ENCODE assay signal across 1 cellular context in the genomic region with DNA sequence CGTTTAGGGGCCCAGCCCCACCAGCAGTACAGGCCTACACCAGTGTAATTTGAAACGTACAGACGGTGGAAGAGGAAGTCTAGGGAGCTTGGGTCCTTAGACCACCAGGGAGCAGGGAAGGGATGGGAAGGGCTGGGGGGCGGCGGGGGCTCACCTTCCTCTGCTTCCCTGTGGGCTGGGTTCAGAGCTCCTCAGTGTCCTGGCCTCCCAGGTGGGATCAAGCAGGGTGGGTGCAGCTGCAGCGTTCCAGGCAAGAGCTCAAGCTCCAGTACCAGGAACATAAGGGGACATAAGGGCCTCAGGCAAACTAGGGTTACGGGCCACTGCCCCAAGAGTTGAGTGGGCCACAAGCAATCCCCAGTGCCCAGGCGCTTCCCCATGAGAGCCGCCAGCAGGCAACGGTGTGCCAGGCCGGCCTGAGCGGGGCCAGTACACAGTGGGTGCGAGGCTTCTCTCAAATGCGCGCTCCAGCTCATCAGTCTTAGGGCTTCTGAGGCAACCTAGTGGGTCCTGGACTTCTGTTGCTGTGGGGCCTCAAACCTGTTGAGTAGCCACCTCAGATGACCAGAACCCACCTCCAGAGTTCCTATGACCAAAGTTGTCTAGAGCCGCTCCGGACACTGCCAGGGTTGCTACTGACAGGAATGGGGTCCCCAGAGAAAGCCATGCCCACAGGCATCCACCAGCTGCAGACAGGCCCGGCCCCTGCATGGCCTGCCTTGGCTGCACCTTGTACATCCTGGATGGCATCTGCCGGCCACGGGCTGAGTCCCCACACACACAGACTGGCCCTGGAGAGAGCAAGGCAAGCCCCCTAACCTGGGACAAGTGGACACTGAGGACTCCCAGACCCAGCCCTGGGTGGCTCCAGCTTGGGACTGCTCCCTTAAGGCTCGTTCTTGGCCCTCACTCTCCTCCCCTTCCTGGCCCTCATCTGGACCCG.
TF ChIP-seq lines count a peak whose summit lies in the region.

No MANE protein-coding gene starts in this region.

TF ChIP-seq in HepG2, 621 proteins besides CTCF, POLR2A, EP300 and RAD21:
- 0 out of 2 replicates have a peak, but pooled peaks have one; percentile 11 for TF ChIP-seq POLR2AphosphoS5 (IDR thresholded peaks at IDR 0.05; ENCODE audit: low read depth, low read length)
- peak; percentile 95 for TF ChIP-seq AGO2 (optimal IDR thresholded peaks at IDR 0.05; ENCODE audit: low read depth, low read length)
- TF ChIP-seq ZNF564 (CRISPR knock-in tag; IDR thresholded peaks at IDR 0.05) = no peak
- no peak for TF ChIP-seq RXRB (CRISPR knock-in tag; IDR thresholded peaks at IDR 0.05; ENCODE audit: borderline replicate concordance)
- no peak for TF ChIP-seq NONO (IDR thresholded peaks at IDR 0.05)
- peak; percentile 53; the same call in 1 of the 2 replicates for TF ChIP-seq NONO (CRISPR knock-in tag; conservative IDR thresholded peaks at IDR 0.05)
- TF ChIP-seq, protein P1, sequence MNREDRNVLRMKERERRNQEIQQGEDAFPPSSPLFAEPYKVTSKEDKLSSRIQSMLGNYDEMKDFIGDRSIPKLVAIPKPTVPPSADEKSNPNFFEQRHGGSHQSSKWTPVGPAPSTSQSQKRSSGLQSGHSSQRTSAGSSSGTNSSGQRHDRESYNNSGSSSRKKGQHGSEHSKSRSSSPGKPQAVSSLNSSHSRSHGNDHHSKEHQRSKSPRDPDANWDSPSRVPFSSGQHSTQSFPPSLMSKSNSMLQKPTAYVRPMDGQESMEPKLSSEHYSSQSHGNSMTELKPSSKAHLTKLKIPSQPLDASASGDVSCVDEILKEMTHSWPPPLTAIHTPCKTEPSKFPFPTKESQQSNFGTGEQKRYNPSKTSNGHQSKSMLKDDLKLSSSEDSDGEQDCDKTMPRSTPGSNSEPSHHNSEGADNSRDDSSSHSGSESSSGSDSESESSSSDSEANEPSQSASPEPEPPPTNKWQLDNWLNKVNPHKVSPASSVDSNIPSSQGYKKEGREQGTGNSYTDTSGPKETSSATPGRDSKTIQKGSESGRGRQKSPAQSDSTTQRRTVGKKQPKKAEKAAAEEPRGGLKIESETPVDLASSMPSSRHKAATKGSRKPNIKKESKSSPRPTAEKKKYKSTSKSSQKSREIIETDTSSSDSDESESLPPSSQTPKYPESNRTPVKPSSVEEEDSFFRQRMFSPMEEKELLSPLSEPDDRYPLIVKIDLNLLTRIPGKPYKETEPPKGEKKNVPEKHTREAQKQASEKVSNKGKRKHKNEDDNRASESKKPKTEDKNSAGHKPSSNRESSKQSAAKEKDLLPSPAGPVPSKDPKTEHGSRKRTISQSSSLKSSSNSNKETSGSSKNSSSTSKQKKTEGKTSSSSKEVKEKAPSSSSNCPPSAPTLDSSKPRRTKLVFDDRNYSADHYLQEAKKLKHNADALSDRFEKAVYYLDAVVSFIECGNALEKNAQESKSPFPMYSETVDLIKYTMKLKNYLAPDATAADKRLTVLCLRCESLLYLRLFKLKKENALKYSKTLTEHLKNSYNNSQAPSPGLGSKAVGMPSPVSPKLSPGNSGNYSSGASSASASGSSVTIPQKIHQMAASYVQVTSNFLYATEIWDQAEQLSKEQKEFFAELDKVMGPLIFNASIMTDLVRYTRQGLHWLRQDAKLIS (CRISPR knock-in tag; IDR thresholded peaks at IDR 0.05) = no peak
- TF ChIP-seq, protein P2, sequence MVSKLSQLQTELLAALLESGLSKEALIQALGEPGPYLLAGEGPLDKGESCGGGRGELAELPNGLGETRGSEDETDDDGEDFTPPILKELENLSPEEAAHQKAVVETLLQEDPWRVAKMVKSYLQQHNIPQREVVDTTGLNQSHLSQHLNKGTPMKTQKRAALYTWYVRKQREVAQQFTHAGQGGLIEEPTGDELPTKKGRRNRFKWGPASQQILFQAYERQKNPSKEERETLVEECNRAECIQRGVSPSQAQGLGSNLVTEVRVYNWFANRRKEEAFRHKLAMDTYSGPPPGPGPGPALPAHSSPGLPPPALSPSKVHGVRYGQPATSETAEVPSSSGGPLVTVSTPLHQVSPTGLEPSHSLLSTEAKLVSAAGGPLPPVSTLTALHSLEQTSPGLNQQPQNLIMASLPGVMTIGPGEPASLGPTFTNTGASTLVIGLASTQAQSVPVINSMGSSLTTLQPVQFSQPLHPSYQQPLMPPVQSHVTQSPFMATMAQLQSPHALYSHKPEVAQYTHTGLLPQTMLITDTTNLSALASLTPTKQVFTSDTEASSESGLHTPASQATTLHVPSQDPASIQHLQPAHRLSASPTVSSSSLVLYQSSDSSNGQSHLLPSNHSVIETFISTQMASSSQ (IDR thresholded peaks at IDR 0.05; ENCODE audit: low read depth) = no peak
- TF ChIP-seq, protein P2 (CRISPR knock-in tag; IDR thresholded peaks at IDR 0.05; ENCODE audit: borderline replicate concordance) = peak; percentile 36; the same call in 1 of the 2 replicates
- TF ChIP-seq SUZ12 (IDR thresholded peaks at IDR 0.05; ENCODE audit: low read depth, low read length) = no peak
- TF ChIP-seq POLR2G (IDR thresholded peaks at IDR 0.05; ENCODE audit: low read depth, low read length) = peak; percentile 40; the same call in 1 of the 2 replicates
- TF ChIP-seq, protein P3, sequence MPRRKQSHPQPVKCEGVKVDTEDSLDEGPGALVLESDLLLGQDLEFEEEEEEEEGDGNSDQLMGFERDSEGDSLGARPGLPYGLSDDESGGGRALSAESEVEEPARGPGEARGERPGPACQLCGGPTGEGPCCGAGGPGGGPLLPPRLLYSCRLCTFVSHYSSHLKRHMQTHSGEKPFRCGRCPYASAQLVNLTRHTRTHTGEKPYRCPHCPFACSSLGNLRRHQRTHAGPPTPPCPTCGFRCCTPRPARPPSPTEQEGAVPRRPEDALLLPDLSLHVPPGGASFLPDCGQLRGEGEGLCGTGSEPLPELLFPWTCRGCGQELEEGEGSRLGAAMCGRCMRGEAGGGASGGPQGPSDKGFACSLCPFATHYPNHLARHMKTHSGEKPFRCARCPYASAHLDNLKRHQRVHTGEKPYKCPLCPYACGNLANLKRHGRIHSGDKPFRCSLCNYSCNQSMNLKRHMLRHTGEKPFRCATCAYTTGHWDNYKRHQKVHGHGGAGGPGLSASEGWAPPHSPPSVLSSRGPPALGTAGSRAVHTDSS (CRISPR knock-in tag; conservative IDR thresholded peaks at IDR 0.05) = no peak
- peak; percentile 20; the same call in 1 of the 2 replicates for TF ChIP-seq ZNF768 (CRISPR knock-in tag; IDR thresholded peaks at IDR 0.05)
- TF ChIP-seq YY1 (IDR thresholded peaks at IDR 0.05; ENCODE audit: insufficient read depth, insufficient replicate concordance, low read depth, low read length) = no peak
- TF ChIP-seq, protein P4, sequence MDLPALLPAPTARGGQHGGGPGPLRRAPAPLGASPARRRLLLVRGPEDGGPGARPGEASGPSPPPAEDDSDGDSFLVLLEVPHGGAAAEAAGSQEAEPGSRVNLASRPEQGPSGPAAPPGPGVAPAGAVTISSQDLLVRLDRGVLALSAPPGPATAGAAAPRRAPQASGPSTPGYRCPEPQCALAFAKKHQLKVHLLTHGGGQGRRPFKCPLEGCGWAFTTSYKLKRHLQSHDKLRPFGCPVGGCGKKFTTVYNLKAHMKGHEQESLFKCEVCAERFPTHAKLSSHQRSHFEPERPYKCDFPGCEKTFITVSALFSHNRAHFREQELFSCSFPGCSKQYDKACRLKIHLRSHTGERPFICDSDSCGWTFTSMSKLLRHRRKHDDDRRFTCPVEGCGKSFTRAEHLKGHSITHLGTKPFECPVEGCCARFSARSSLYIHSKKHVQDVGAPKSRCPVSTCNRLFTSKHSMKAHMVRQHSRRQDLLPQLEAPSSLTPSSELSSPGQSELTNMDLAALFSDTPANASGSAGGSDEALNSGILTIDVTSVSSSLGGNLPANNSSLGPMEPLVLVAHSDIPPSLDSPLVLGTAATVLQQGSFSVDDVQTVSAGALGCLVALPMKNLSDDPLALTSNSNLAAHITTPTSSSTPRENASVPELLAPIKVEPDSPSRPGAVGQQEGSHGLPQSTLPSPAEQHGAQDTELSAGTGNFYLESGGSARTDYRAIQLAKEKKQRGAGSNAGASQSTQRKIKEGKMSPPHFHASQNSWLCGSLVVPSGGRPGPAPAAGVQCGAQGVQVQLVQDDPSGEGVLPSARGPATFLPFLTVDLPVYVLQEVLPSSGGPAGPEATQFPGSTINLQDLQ (CRISPR knock-in tag; IDR thresholded peaks at IDR 0.05) = no peak
- TF ChIP-seq HCFC1 (IDR thresholded peaks at IDR 0.05; ENCODE audit: low read depth, low read length) = no peak
- TF ChIP-seq CBX2 (IDR thresholded peaks at IDR 0.05; ENCODE audit: low read depth, low read length) = no peak
- TF ChIP-seq CBX2 (CRISPR knock-in tag; IDR thresholded peaks at IDR 0.05; ENCODE audit: low read depth) = no peak
- TF ChIP-seq, protein P5, sequence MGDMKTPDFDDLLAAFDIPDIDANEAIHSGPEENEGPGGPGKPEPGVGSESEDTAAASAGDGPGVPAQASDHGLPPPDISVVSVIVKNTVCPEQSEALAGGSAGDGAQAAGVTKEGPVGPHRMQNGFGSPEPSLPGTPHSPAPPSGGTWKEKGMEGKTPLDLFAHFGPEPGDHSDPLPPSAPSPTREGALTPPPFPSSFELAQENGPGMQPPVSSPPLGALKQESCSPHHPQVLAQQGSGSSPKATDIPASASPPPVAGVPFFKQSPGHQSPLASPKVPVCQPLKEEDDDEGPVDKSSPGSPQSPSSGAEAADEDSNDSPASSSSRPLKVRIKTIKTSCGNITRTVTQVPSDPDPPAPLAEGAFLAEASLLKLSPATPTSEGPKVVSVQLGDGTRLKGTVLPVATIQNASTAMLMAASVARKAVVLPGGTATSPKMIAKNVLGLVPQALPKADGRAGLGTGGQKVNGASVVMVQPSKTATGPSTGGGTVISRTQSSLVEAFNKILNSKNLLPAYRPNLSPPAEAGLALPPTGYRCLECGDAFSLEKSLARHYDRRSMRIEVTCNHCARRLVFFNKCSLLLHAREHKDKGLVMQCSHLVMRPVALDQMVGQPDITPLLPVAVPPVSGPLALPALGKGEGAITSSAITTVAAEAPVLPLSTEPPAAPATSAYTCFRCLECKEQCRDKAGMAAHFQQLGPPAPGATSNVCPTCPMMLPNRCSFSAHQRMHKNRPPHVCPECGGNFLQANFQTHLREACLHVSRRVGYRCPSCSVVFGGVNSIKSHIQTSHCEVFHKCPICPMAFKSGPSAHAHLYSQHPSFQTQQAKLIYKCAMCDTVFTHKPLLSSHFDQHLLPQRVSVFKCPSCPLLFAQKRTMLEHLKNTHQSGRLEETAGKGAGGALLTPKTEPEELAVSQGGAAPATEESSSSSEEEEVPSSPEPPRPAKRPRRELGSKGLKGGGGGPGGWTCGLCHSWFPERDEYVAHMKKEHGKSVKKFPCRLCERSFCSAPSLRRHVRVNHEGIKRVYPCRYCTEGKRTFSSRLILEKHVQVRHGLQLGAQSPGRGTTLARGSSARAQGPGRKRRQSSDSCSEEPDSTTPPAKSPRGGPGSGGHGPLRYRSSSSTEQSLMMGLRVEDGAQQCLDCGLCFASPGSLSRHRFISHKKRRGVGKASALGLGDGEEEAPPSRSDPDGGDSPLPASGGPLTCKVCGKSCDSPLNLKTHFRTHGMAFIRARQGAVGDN (CRISPR knock-in tag; IDR thresholded peaks at IDR 0.05) = peak; percentile 22; the same call in 1 of the 2 replicates
TF ChIP-seq in HepG2: peak in this region for 7.
